32 cellular contexts compared by ENCODE assay signal in genomic region chr15:41520636-41521035, GRCh38. TPM values are rescaled to one million over a fixed set of nuclear protein-coding genes. Genes with fewer than 3 reads are reported as not detected.
"Had no signal": no experiment of that assay in that cellular context is flagged by ENCODE, and none has a peak within 500 bp of the region (broad histone marks: within the 10 kb centered on the region; RNA-seq: fewer than 3 reads in every experiment).

No MANE protein-coding gene starts in this region.

- H3K9me3 Mint-ChIP-seq: activated B cell treated with CpG ODN at 0.5 μM for 24 hours; activated CD8-positive, alpha-beta T cell treated with anti-CD3 and anti-CD28 coated beads for 36 hours; activated naive CD4-positive, alpha-beta T cell treated with anti-CD3 and anti-CD28 coated beads for 36 hours; activated naive CD4-positive, alpha-beta T cell treated with anti-CD3 and anti-CD28 coated beads, Interleukin-2, amount 50 U/mL, for 24 hours; activated naive CD8-positive, alpha-beta T cell treated with anti-CD3 and anti-CD28 coated beads for 36 hours; activated naive CD8-positive, alpha-beta T cell treated with anti-CD3 and anti-CD28 coated beads, Interleukin-2, amount 50 U/mL, for 24 hours; activated T-helper 1 cell treated with anti-CD3 and anti-CD28 coated beads, Interleukin-12 subunit alpha, Interleukin-12 subunit beta, Interleukin-2, Interleukin-4 antibody, amounts not matched to agents 30 ng/mL and 10 ng/mL and 1 ng/mL, durations not matched to agents 14 hours and 24 hours and 36 hours; activated T-helper 2 cell treated with anti-CD3 and anti-CD28 coated beads, Interferon-gamma antibody, Interleukin-2, Interleukin-4, amounts not matched to agents 10 μg/mL and 5 μg/mL and 100 μg/mL, durations not matched to agents 14 hours and 24 hours and 36 hours; T-helper 2 cell treated with Interferon-gamma antibody and Interleukin-4, amounts not matched to agents 5 μg/mL and 100 μg/mL, for 36 hours had no signal

- H3K27me3 ChIP-seq: adrenal gland, body of pancreas, colonic mucosa, esophagus muscularis mucosa, foreskin keratinocyte, gastrocnemius medialis, heart left ventricle had no signal

- H3K9me3 ChIP-seq: adrenal gland, body of pancreas, colonic mucosa, esophagus muscularis mucosa, gastrocnemius medialis, heart left ventricle had no signal

- H3K4me1 Mint-ChIP-seq: activated B cell treated with CpG ODN at 0.5 μM for 24 hours; activated naive CD4-positive, alpha-beta T cell treated with anti-CD3 and anti-CD28 coated beads, Interleukin-2, amount 50 U/mL, for 24 hours; activated naive CD8-positive, alpha-beta T cell treated with anti-CD3 and anti-CD28 coated beads for 36 hours; activated naive CD8-positive, alpha-beta T cell treated with anti-CD3 and anti-CD28 coated beads, Interleukin-2, amount 50 U/mL, for 24 hours had no signal

- H3K27ac Mint-ChIP-seq: activated B cell treated with CpG ODN at 0.5 μM for 24 hours; activated CD8-positive, alpha-beta T cell treated with anti-CD3 and anti-CD28 coated beads for 36 hours; activated naive CD4-positive, alpha-beta T cell treated with anti-CD3 and anti-CD28 coated beads for 36 hours; activated naive CD4-positive, alpha-beta T cell treated with anti-CD3 and anti-CD28 coated beads, Interleukin-2, amount 50 U/mL, for 24 hours; activated naive CD8-positive, alpha-beta T cell treated with anti-CD3 and anti-CD28 coated beads for 36 hours; activated naive CD8-positive, alpha-beta T cell treated with anti-CD3 and anti-CD28 coated beads, Interleukin-2, amount 50 U/mL, for 24 hours; activated T-helper 1 cell treated with anti-CD3 and anti-CD28 coated beads, Interleukin-12 subunit alpha, Interleukin-12 subunit beta, Interleukin-2, Interleukin-4 antibody, amounts not matched to agents 30 ng/mL and 10 ng/mL and 1 ng/mL, durations not matched to agents 14 hours and 24 hours and 36 hours; activated T-helper 2 cell treated with anti-CD3 and anti-CD28 coated beads, Interferon-gamma antibody, Interleukin-2, Interleukin-4, amounts not matched to agents 10 μg/mL and 5 μg/mL and 100 μg/mL, durations not matched to agents 14 hours and 24 hours and 36 hours; T-helper 2 cell treated with Interferon-gamma antibody and Interleukin-4, amounts not matched to agents 5 μg/mL and 100 μg/mL, for 36 hours had no signal

- H3K27ac ChIP-seq: body of pancreas, colonic mucosa, esophagus muscularis mucosa, foreskin keratinocyte, gastrocnemius medialis, heart left ventricle, WERI-Rb-1 had no signal

- H3K4me3 Mint-ChIP-seq: activated B cell treated with CpG ODN at 0.5 μM for 24 hours; activated CD8-positive, alpha-beta T cell treated with anti-CD3 and anti-CD28 coated beads for 36 hours; activated naive CD4-positive, alpha-beta T cell treated with anti-CD3 and anti-CD28 coated beads for 36 hours; activated naive CD4-positive, alpha-beta T cell treated with anti-CD3 and anti-CD28 coated beads, Interleukin-2, amount 50 U/mL, for 24 hours; activated naive CD8-positive, alpha-beta T cell treated with anti-CD3 and anti-CD28 coated beads for 36 hours; activated naive CD8-positive, alpha-beta T cell treated with anti-CD3 and anti-CD28 coated beads, Interleukin-2, amount 50 U/mL, for 24 hours; activated T-helper 1 cell treated with anti-CD3 and anti-CD28 coated beads, Interleukin-12 subunit alpha, Interleukin-12 subunit beta, Interleukin-2, Interleukin-4 antibody, amounts not matched to agents 30 ng/mL and 10 ng/mL and 1 ng/mL, durations not matched to agents 14 hours and 24 hours and 36 hours; T-helper 17 cell; T-helper 2 cell treated with Interferon-gamma antibody and Interleukin-4, amounts not matched to agents 5 μg/mL and 100 μg/mL, for 36 hours had no signal

- H3K4me3 ChIP-seq: adrenal gland, body of pancreas, colonic mucosa, esophagus muscularis mucosa, gastrocnemius medialis, heart left ventricle had no signal

- H3K27me3 Mint-ChIP-seq: activated B cell treated with CpG ODN at 0.5 μM for 24 hours; activated CD8-positive, alpha-beta T cell treated with anti-CD3 and anti-CD28 coated beads for 36 hours; activated naive CD4-positive, alpha-beta T cell treated with anti-CD3 and anti-CD28 coated beads, Interleukin-2, amount 50 U/mL, for 24 hours; activated naive CD8-positive, alpha-beta T cell treated with anti-CD3 and anti-CD28 coated beads for 36 hours; activated naive CD8-positive, alpha-beta T cell treated with anti-CD3 and anti-CD28 coated beads, Interleukin-2, amount 50 U/mL, for 24 hours; T-helper 17 cell had no signal

- DNase-seq: activated B cell treated with CpG ODN at 0.5 μM for 24 hours; activated CD4-positive, alpha-beta T cell treated with anti-CD3 and anti-CD28 coated beads for 48 hours; activated CD4-positive, alpha-beta T cell treated with anti-CD3 and anti-CD28 coated beads, Interleukin-2, amount 50 U/mL, for 1 hour; activated CD4-positive, alpha-beta T cell treated with anti-CD3 and anti-CD28 coated beads, Interleukin-2, amount 50 U/mL, for 48 hours; activated CD8-positive, alpha-beta memory T cell treated with anti-CD3 and anti-CD28 coated beads for 24 hours; activated CD8-positive, alpha-beta T cell treated with anti-CD3 and anti-CD28 coated beads for 36 hours; activated effector memory CD4-positive, alpha-beta T cell treated with anti-CD3 and anti-CD28 coated beads, Interleukin-2, amount 50 U/mL, for 16 hours; activated naive CD4-positive, alpha-beta T cell treated with anti-CD3 and anti-CD28 coated beads for 36 hours; activated naive CD8-positive, alpha-beta T cell treated with anti-CD3 and anti-CD28 coated beads for 36 hours; activated naive CD8-positive, alpha-beta T cell treated with anti-CD3 and anti-CD28 coated beads, Interleukin-2, amount 50 U/mL, for 24 hours; activated T-cell treated with anti-CD3 and anti-CD28 coated beads, Interleukin-2, amount 50 U/mL, for 48 hours; adrenal gland; amygdala; aorta; body of pancreas; cerebellar nuclear complex; colonic mucosa; effector CD8-positive, alpha-beta T cell; erythroblast; foreskin keratinocyte; gastrocnemius medialis; glutamatergic neuron; heart left ventricle; T-helper 1 cell; T-helper 17 cell; T1000; WERI-Rb-1 had no signal

- H3K4me1 ChIP-seq: body of pancreas, colonic mucosa, esophagus muscularis mucosa, foreskin keratinocyte, gastrocnemius medialis, heart left ventricle had no signal

- H3K36me3 ChIP-seq: adrenal gland, colonic mucosa had no signal

RNA-seq across cellular contexts. Expression of gene LTK, which starts 7.0 kb away (rescaled TPM):
- total RNA-seq: activated naive CD4-positive, alpha-beta T cell treated with anti-CD3 and anti-CD28 coated beads for 36 hours; body of pancreas; foreskin keratinocyte had no signal
- polyA plus RNA-seq: foreskin keratinocyte had no signal
